ENCODE assay signal across 24 cellular contexts in genomic region chr6:15371151-15371550, GRCh38.
"Had no signal": no experiment of that assay in that cellular context is flagged by ENCODE, and none has a peak within 500 bp of the region (broad histone marks: within the 10 kb centered on the region; RNA-seq: fewer than 3 reads in every experiment).

No MANE protein-coding gene starts in this region.

- H3K4me2 ChIP-seq: SK-N-SH had no signal

- DNase-seq: activated CD4-positive, alpha-beta T cell treated with anti-CD3 and anti-CD28 coated beads, Interleukin-2, amount 10 ng/mL, durations not matched to agents 24 days and 14 days; activated CD4-positive, alpha-beta T cell treated with anti-CD3 and anti-CD28 coated beads, Interleukin-2, amount 50 U/mL, for 48 hours; activated CD4-positive, CD25-positive, alpha-beta regulatory T cell treated with anti-CD3 and anti-CD28 coated beads, Interleukin-2, amount 50 U/mL, for 72 hours; activated CD8-positive, alpha-beta memory T cell treated with anti-CD3 and anti-CD28 coated beads, Interleukin-2, amount 10 ng/mL, durations not matched to agents 7 days and 5 days; activated gamma-delta T cell; activated naive CD4-positive, alpha-beta T cell treated with anti-CD3 and anti-CD28 coated beads, Interleukin-2, amount 10 ng/mL, durations not matched to agents 7 days and 5 days; activated naive CD8-positive, alpha-beta T cell treated with anti-CD3 and anti-CD28 coated beads for 36 hours; activated T-cell treated with anti-CD3 and anti-CD28 coated beads, Interleukin-2, amount 50 U/mL, for 4 hours; anterior cingulate cortex; KG1; NCI-H1092; NCI-H1694; NCI-H2029 treated with DMSO at 0.1 percent for 48 hours; NCI-H345; NCI-H510A; NCI-H526 treated with DMSO at 0.1 percent for 48 hours; Peyer's patch; Right ventricle myocardium superior; SJCRH30; SK-N-SH; T-helper 1 cell had no signal

- ATAC-seq: activated CD8-positive, alpha-beta memory T cell treated with anti-CD3 and anti-CD28 coated beads, Interleukin-2, amount 10 ng/mL, durations not matched to agents 7 days and 5 days; activated T-cell treated with anti-CD3 and anti-CD28 coated beads, Interleukin-2, amount 50 U/mL, for 4 hours; activated T-helper 17 cell treated with anti-CD3 and anti-CD28 coated beads, Interleukin-2, amount 50 U/mL, for 72 hours had no signal

- H3K27ac Mint-ChIP-seq: activated CD8-positive, alpha-beta memory T cell treated with anti-CD3 and anti-CD28 coated beads, Interleukin-2, amount 10 ng/mL, durations not matched to agents 7 days and 5 days; activated naive CD4-positive, alpha-beta T cell treated with anti-CD3 and anti-CD28 coated beads, Interleukin-2, amount 10 ng/mL, durations not matched to agents 7 days and 5 days; activated naive CD8-positive, alpha-beta T cell treated with anti-CD3 and anti-CD28 coated beads for 36 hours; activated T-helper 17 cell treated with anti-CD3 and anti-CD28 coated beads, Interleukin-2, amount 50 U/mL, for 72 hours; T-helper 2 cell treated with Interferon-gamma antibody and Interleukin-4, amounts not matched to agents 5 μg/mL and 100 μg/mL, for 36 hours had no signal

- H3K27ac ChIP-seq: Peyer's patch, SJCRH30 had no signal

- H3K36me3 ChIP-seq: SJCRH30 had no signal

- H3K9me3 Mint-ChIP-seq: activated naive CD4-positive, alpha-beta T cell treated with anti-CD3 and anti-CD28 coated beads, Interleukin-2, amount 10 ng/mL, durations not matched to agents 7 days and 5 days; activated naive CD8-positive, alpha-beta T cell treated with anti-CD3 and anti-CD28 coated beads for 36 hours; activated T-cell treated with anti-CD3 and anti-CD28 coated beads, Interleukin-2, amount 50 U/mL, for 4 hours; activated T-helper 17 cell treated with anti-CD3 and anti-CD28 coated beads, Interleukin-2, amount 50 U/mL, for 72 hours; IgD-negative memory B cell; T-helper 2 cell treated with Interferon-gamma antibody and Interleukin-4, amounts not matched to agents 5 μg/mL and 100 μg/mL, for 36 hours had no signal

- H3K9ac ChIP-seq: SK-N-SH had no signal

- H3K27me3 Mint-ChIP-seq: activated CD4-positive, alpha-beta T cell treated with anti-CD3 and anti-CD28 coated beads, Interleukin-2, amount 10 ng/mL, durations not matched to agents 24 days and 14 days; activated CD8-positive, alpha-beta memory T cell treated with anti-CD3 and anti-CD28 coated beads, Interleukin-2, amount 10 ng/mL, durations not matched to agents 7 days and 5 days; activated naive CD4-positive, alpha-beta T cell treated with anti-CD3 and anti-CD28 coated beads, Interleukin-2, amount 10 ng/mL, durations not matched to agents 7 days and 5 days; activated naive CD8-positive, alpha-beta T cell treated with anti-CD3 and anti-CD28 coated beads for 36 hours; activated T-helper 17 cell treated with anti-CD3 and anti-CD28 coated beads, Interleukin-2, amount 50 U/mL, for 72 hours; IgD-negative memory B cell had no signal

- H3K4me3 ChIP-seq: Peyer's patch, SJCRH30 had no signal

- H3K4me3 Mint-ChIP-seq: activated CD4-positive, alpha-beta T cell treated with anti-CD3 and anti-CD28 coated beads, Interleukin-2, amount 10 ng/mL, durations not matched to agents 24 days and 14 days; activated CD8-positive, alpha-beta memory T cell treated with anti-CD3 and anti-CD28 coated beads, Interleukin-2, amount 10 ng/mL, durations not matched to agents 7 days and 5 days; activated naive CD4-positive, alpha-beta T cell treated with anti-CD3 and anti-CD28 coated beads, Interleukin-2, amount 10 ng/mL, durations not matched to agents 7 days and 5 days; activated naive CD8-positive, alpha-beta T cell treated with anti-CD3 and anti-CD28 coated beads for 36 hours; activated T-cell treated with anti-CD3 and anti-CD28 coated beads, Interleukin-2, amount 50 U/mL, for 4 hours; activated T-helper 17 cell treated with anti-CD3 and anti-CD28 coated beads, Interleukin-2, amount 50 U/mL, for 72 hours; IgD-negative memory B cell; T-helper 2 cell treated with Interferon-gamma antibody and Interleukin-4, amounts not matched to agents 5 μg/mL and 100 μg/mL, for 36 hours had no signal

- H3K27me3 ChIP-seq: Peyer's patch, SJCRH30 had no signal

- H3K4me1 ChIP-seq: SJCRH30 had no signal

- H3K9me3 ChIP-seq: Peyer's patch, SJCRH30, SK-N-SH had no signal
